27 cellular contexts compared by ENCODE assay signal in genomic region chrX:110157444-110157843, GRCh38.
"Had no signal": no experiment of that assay in that cellular context is flagged by ENCODE, and none has a peak within 500 bp of the region (broad histone marks: within the 10 kb centered on the region; RNA-seq: fewer than 3 reads in every experiment).

No MANE protein-coding gene starts in this region.

- H3K36me3 Mint-ChIP-seq: activated naive CD4-positive, alpha-beta T cell treated with anti-CD3 and anti-CD28 coated beads, Interleukin-2, amount 50 U/mL, for 24 hours; activated naive CD8-positive, alpha-beta T cell treated with anti-CD3 and anti-CD28 coated beads for 36 hours; WTC11 had no signal

- H3K4me3 Mint-ChIP-seq: activated CD4-positive, alpha-beta memory T cell treated with anti-CD3 and anti-CD28 coated beads, Interleukin-2, amount 10 ng/mL, durations not matched to agents 7 days and 5 days; activated CD4-positive, alpha-beta T cell treated with anti-CD3 and anti-CD28 coated beads, Interleukin-2, amount 10 ng/mL, durations not matched to agents 7 days and 5 days; activated naive CD4-positive, alpha-beta T cell treated with anti-CD3 and anti-CD28 coated beads, Interleukin-2, amount 50 U/mL, for 24 hours; activated naive CD8-positive, alpha-beta T cell treated with anti-CD3 and anti-CD28 coated beads for 36 hours; activated naive CD8-positive, alpha-beta T cell treated with anti-CD3 and anti-CD28 coated beads, Interleukin-2, amount 50 U/mL, for 24 hours; activated T-cell treated with anti-CD3 and anti-CD28 coated beads, Interleukin-2, amount 50 U/mL, for 24 hours; activated T-cell treated with anti-CD3 and anti-CD28 coated beads, Interleukin-2, amount 50 U/mL, for 72 hours; WTC11 had no signal

- H3K9me3 Mint-ChIP-seq: activated CD4-positive, alpha-beta memory T cell treated with anti-CD3 and anti-CD28 coated beads, Interleukin-2, amount 10 ng/mL, durations not matched to agents 7 days and 5 days; activated CD4-positive, alpha-beta T cell treated with anti-CD3 and anti-CD28 coated beads, Interleukin-2, amount 10 ng/mL, durations not matched to agents 7 days and 5 days; activated naive CD4-positive, alpha-beta T cell treated with anti-CD3 and anti-CD28 coated beads, Interleukin-2, amount 50 U/mL, for 24 hours; activated naive CD8-positive, alpha-beta T cell treated with anti-CD3 and anti-CD28 coated beads for 36 hours; activated naive CD8-positive, alpha-beta T cell treated with anti-CD3 and anti-CD28 coated beads, Interleukin-2, amount 50 U/mL, for 24 hours; activated T-cell treated with anti-CD3 and anti-CD28 coated beads, Interleukin-2, amount 50 U/mL, for 24 hours; activated T-cell treated with anti-CD3 and anti-CD28 coated beads, Interleukin-2, amount 50 U/mL, for 72 hours; WTC11 had no signal

- DNase-seq: activated CD4-positive, alpha-beta memory T cell treated with anti-CD3 and anti-CD28 coated beads, Interleukin-2, amount 10 ng/mL, durations not matched to agents 7 days and 5 days; activated CD4-positive, alpha-beta T cell treated with anti-CD3 and anti-CD28 coated beads for 1 hour; activated CD4-positive, alpha-beta T cell treated with anti-CD3 and anti-CD28 coated beads for 4 hours; activated CD4-positive, alpha-beta T cell treated with anti-CD3 and anti-CD28 coated beads, Interleukin-2, amount 10 ng/mL, durations not matched to agents 7 days and 5 days; activated CD4-positive, alpha-beta T cell treated with anti-CD3 and anti-CD28 coated beads, Interleukin-2, amount 50 U/mL, for 4 hours; activated CD8-positive, alpha-beta memory T cell treated with anti-CD3 and anti-CD28 coated beads, Interleukin-2, amount 50 U/mL, for 48 hours; activated gamma-delta T cell; activated naive CD4-positive, alpha-beta T cell; activated naive CD8-positive, alpha-beta T cell treated with anti-CD3 and anti-CD28 coated beads for 36 hours; activated naive CD8-positive, alpha-beta T cell treated with anti-CD3 and anti-CD28 coated beads, Interleukin-2, amount 50 U/mL, for 24 hours; activated T-cell treated with anti-CD3 and anti-CD28 coated beads for 4 hours; activated T-cell treated with anti-CD3 and anti-CD28 coated beads, Interleukin-2, amount 50 U/mL, for 24 hours; activated T-cell treated with anti-CD3 and anti-CD28 coated beads, Interleukin-2, amount 50 U/mL, for 72 hours; adrenal gland; amygdala; brain microvascular endothelial cell; caudate nucleus; cerebellar nuclear complex; colonic mucosa; effector CD8-positive, alpha-beta T cell; foreskin fibroblast; glutamatergic neuron; heart left ventricle; T-helper 2 cell had no signal

- H3K27ac Mint-ChIP-seq: activated CD4-positive, alpha-beta memory T cell treated with anti-CD3 and anti-CD28 coated beads, Interleukin-2, amount 10 ng/mL, durations not matched to agents 7 days and 5 days; activated CD4-positive, alpha-beta T cell treated with anti-CD3 and anti-CD28 coated beads, Interleukin-2, amount 10 ng/mL, durations not matched to agents 7 days and 5 days; activated naive CD4-positive, alpha-beta T cell treated with anti-CD3 and anti-CD28 coated beads, Interleukin-2, amount 50 U/mL, for 24 hours; activated naive CD8-positive, alpha-beta T cell treated with anti-CD3 and anti-CD28 coated beads for 36 hours; activated naive CD8-positive, alpha-beta T cell treated with anti-CD3 and anti-CD28 coated beads, Interleukin-2, amount 50 U/mL, for 24 hours; activated T-cell treated with anti-CD3 and anti-CD28 coated beads, Interleukin-2, amount 50 U/mL, for 24 hours; WTC11 had no signal

- H3K27me3 Mint-ChIP-seq: activated CD4-positive, alpha-beta memory T cell treated with anti-CD3 and anti-CD28 coated beads, Interleukin-2, amount 10 ng/mL, durations not matched to agents 7 days and 5 days; activated CD4-positive, alpha-beta T cell treated with anti-CD3 and anti-CD28 coated beads, Interleukin-2, amount 10 ng/mL, durations not matched to agents 7 days and 5 days; activated naive CD4-positive, alpha-beta T cell treated with anti-CD3 and anti-CD28 coated beads, Interleukin-2, amount 50 U/mL, for 24 hours; activated naive CD8-positive, alpha-beta T cell treated with anti-CD3 and anti-CD28 coated beads for 36 hours; activated naive CD8-positive, alpha-beta T cell treated with anti-CD3 and anti-CD28 coated beads, Interleukin-2, amount 50 U/mL, for 24 hours had no signal

- ATAC-seq: activated naive CD8-positive, alpha-beta T cell treated with anti-CD3 and anti-CD28 coated beads, Interleukin-2, amount 50 U/mL, for 24 hours; activated T-cell treated with anti-CD3 and anti-CD28 coated beads, Interleukin-2, amount 50 U/mL, for 72 hours; esophagus mucosa; heart left ventricle; WTC11 had no signal
